In genomic region chr16:81625544-81626152, GRCh38 we compare ENCODE assay signal across 1 cellular context.
TF ChIP-seq lines count a peak whose summit lies in the region.

No MANE protein-coding gene starts in this region.

TF ChIP-seq in K562, 482 proteins besides CTCF, POLR2A, EP300 and RAD21 (continued from another document):
- TF ChIP-seq TSHZ1 (CRISPR knock-in tag; IDR thresholded peaks at IDR 0.05) (no peak), ZBTB17 (CRISPR knock-in tag; IDR thresholded peaks at IDR 0.05) (0 out of 2 replicates have a peak, but pooled peaks have one; percentile 14), CBFB (CRISPR knock-in tag; IDR thresholded peaks at IDR 0.05) (peak; percentile 65; the same call in 1 of the 2 replicates), FOXA3 (CRISPR knock-in tag; conservative IDR thresholded peaks at IDR 0.05 in 1 of 2, IDR thresholded peaks at IDR 0.05 in 1 of 2) (no peak), ZNF583 (CRISPR knock-in tag; IDR thresholded peaks at IDR 0.05) (0 out of 2 replicates have a peak, but pooled peaks have one; percentile 9), RREB1 (CRISPR knock-in tag; IDR thresholded peaks at IDR 0.05) (no peak), ETS1 (conservative IDR thresholded peaks at IDR 0.05; ENCODE audit: control insufficient read depth, low read depth, low read length) (0 out of 2 replicates have a peak, but pooled peaks have one; percentile 43)
